In the genomic region with DNA sequence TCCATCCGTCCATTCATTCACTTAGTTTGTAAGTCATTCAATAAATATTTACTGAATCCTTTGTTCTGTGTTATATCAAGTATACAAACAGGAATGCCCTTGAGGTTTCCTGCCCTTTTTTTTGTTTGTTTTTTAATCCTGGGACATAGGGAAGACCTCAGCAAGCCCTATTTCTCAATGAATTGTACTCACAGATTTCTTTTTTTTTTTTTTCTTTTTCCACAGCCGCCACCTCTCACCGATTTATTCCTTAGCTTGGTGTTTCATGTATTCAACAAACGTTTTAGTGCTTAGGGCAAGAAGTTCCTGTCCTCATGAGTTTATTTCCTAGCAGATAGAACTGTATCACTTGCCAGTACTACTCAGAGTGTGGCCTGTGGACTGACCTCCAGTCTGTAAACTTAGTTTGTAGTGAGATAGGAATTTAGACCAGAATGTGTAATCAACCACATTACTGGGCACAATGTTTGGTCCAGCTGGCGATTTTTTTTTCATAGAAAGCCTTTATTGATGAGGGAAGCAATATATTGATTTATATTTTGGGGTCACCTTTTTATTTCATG, we compare ENCODE assay signal across 17 cellular contexts. TPM values are rescaled to one million over a fixed set of nuclear protein-coding genes. Genes with fewer than 3 reads are reported as not detected.
DNase-seq lines count a peak whose midpoint lies in the region; TF ChIP-seq lines count a peak whose summit lies in the region.
"Had no signal": no experiment of that assay in that cellular context is flagged by ENCODE, and none has a peak within 500 bp of the region (broad histone marks: within the 10 kb centered on the region; RNA-seq: fewer than 3 reads in every experiment).

No MANE protein-coding gene starts in this region.

- H3K9me3 Mint-ChIP-seq in MCF 10A (ENCODE audit: unreplicated experiment), result no peaks in the 10 kb centered on the region
- no peaks in the 10 kb centered on the region for H3K9me3 Mint-ChIP-seq in chondrocyte (ENCODE audit: low read depth)
- H3K9me3 Mint-ChIP-seq: activated T-helper 2 cell treated with anti-CD3 and anti-CD28 coated beads, Interferon-gamma antibody, Interleukin-2, Interleukin-4, amounts not matched to agents 10 μg/mL and 5 μg/mL and 100 μg/mL, durations not matched to agents 14 hours and 24 hours and 36 hours had no signal

- H3K27ac Mint-ChIP-seq in MCF 10A (ENCODE audit: low read depth, unreplicated experiment) (peak overlapping the region; percentile 47), chondrocyte (ENCODE audit: unreplicated experiment) (peak overlapping the region; percentile 46)
- H3K27ac Mint-ChIP-seq: activated T-helper 2 cell treated with anti-CD3 and anti-CD28 coated beads, Interferon-gamma antibody, Interleukin-2, Interleukin-4, amounts not matched to agents 10 μg/mL and 5 μg/mL and 100 μg/mL, durations not matched to agents 14 hours and 24 hours and 36 hours had no signal

- H3K4me3 Mint-ChIP-seq in MCF 10A (ENCODE audit: unreplicated experiment) (no peak overlapping the region), chondrocyte (ENCODE audit: unreplicated experiment) (no peak overlapping the region)

- no peaks in the 10 kb centered on the region for H3K27me3 ChIP-seq in breast epithelium
- H3K27me3 ChIP-seq: suprapubic skin had no signal

- BruUV-seq in MCF 10A (replicated peaks; lab: Mats Ljungman, UMichigan), result no TSS peak

- POLR2A ChIA-PET in MCF 10A (lab: Yijun Ruan, JAX), result interaction anchor here (0.6 to 3.0 kb wide), 3 partner anchors 9 to 189 kb away, joined by 3 to 16 read pairs (median 5); no protein-coding TSS in a partner anchor

- DNase-seq in MCF 10A (ENCODE audit: unreplicated experiment), result no peak
- DNase-seq in breast epithelium (ENCODE audit: low spot score in 2 of 2), result no peak
- DNase-seq in chondrocyte (ENCODE audit: low spot score), result no peak
- peak; percentile 72 for DNase-seq in kidney tubule cell (ENCODE audit: low spot score)
- no peak for DNase-seq in NCI-H1092 treated with DMSO at 0.1 percent for 48 hours (lab: John Stamatoyannopoulos, UW)
- no peak for DNase-seq in cerebellar nuclear complex (lab: John Stamatoyannopoulos, UW)
- DNase-seq in LoVo (ENCODE audit: low spot score), result no peak
- DNase-seq in GF-D8 (lab: John Stamatoyannopoulos, UW), result no peak
- DNase-seq: activated CD4-positive, alpha-beta T cell treated with anti-CD3 and anti-CD28 coated beads, Interleukin-2, amount 50 U/mL, for 48 hours; Calu3; NCI-H1105 treated with DMSO at 0.1 percent for 48 hours; T-helper 9 cell had no signal

- H3K36me3 ChIP-seq in breast epithelium, result peaks cover 15% of the 10 kb centered on the region

- no peaks in the 10 kb centered on the region for H3K9me3 ChIP-seq in breast epithelium
- H3K9me3 ChIP-seq: suprapubic skin had no signal

- H3K36me3 Mint-ChIP-seq in MCF 10A (ENCODE audit: insufficient read depth, unreplicated experiment) (peaks cover 97% of the 10 kb centered on the region), chondrocyte (ENCODE audit: low read depth) (peaks cover 36% of the 10 kb centered on the region)

- H3K27ac ChIP-seq in breast epithelium, result no peak overlapping the region
- H3K27ac ChIP-seq: suprapubic skin had no signal

- CTCF ChIA-PET in MCF 10A (lab: Yijun Ruan, JAX), result interaction anchor here (0.8 to 1.7 kb wide), 5 partner anchors 9 to 338 kb away, joined by 3 to 7 read pairs (median 6); no protein-coding TSS in a partner anchor

- H3K4me1 ChIP-seq in breast epithelium, result no peaks in the 10 kb centered on the region
- H3K4me1 ChIP-seq: suprapubic skin had no signal

- intact Hi-C loops in MCF 10A (cut with micrococcal nuclease), result no loop called here
- intact Hi-C loops in breast epithelium (cut with DNase I; ENCODE audit: low total_unique reads), result no loop called here

- H3K4me3 ChIP-seq in breast epithelium, result no peak overlapping the region
- H3K4me3 ChIP-seq: suprapubic skin had no signal

- no peaks in the 10 kb centered on the region for H3K4me1 Mint-ChIP-seq in MCF 10A (ENCODE audit: insufficient read depth, unreplicated experiment)
- H3K4me1 Mint-ChIP-seq in chondrocyte (ENCODE audit: low read depth), result peaks cover 27% of the 10 kb centered on the region

- TF ChIP-seq POLR2A in breast epithelium (IDR thresholded peaks at IDR 0.05), result no peak

- TF ChIP-seq CTCF in MCF 10A (IDR thresholded peaks at IDR 0.05; ENCODE audit: unreplicated experiment) (no peak), breast epithelium (IDR thresholded peaks at IDR 0.05) (no peak), chondrocyte (IDR thresholded peaks at IDR 0.05) (no peak)

- H3K27me3 Mint-ChIP-seq in MCF 10A (ENCODE audit: insufficient read depth, unreplicated experiment) (no peaks in the 10 kb centered on the region), chondrocyte (ENCODE audit: low read depth) (no peaks in the 10 kb centered on the region)

RNA-seq across cellular contexts. Expression of gene C5orf47, which starts 35.4 kb away (rescaled TPM):
- total RNA-seq in MCF 10A (2022), result not detected in 2 replicates
- total RNA-seq in breast epithelium, result not detected
- total RNA-seq in chondrocyte, result not detected in 3 replicates
- total RNA-seq: A172; activated T-helper 2 cell treated with anti-CD3 and anti-CD28 coated beads, Interferon-gamma antibody, Interleukin-2, Interleukin-4, amounts not matched to agents 10 μg/mL and 5 μg/mL and 100 μg/mL, durations not matched to agents 14 hours and 24 hours and 36 hours; Calu3; lung microvascular endothelial cell; NCI-H460; suprapubic skin had no signal
